ENCODE assay signal across 1 cellular context in genomic region chr7:24894670-24895221, GRCh38.
TF ChIP-seq lines count a peak whose summit lies in the region.

No MANE protein-coding gene starts in this region.

TF ChIP-seq in liver, 16 proteins besides CTCF, POLR2A, EP300 and RAD21 (continued from another document):
- TF ChIP-seq ZBTB33 (IDR thresholded peaks at IDR 0.05) (no peak), RXRA (IDR thresholded peaks at IDR 0.05) (no peak), FOXA1 (IDR thresholded peaks at IDR 0.05) (no peak), TAF1 (conservative IDR thresholded peaks at IDR 0.05) (no peak), EGR1 (IDR thresholded peaks at IDR 0.05; ENCODE audit: low read depth in 2 of 2) (no peak), HNF4G (IDR thresholded peaks at IDR 0.05) (no peak), ATF3 (IDR thresholded peaks at IDR 0.05) (no peak), YY1 (IDR thresholded peaks at IDR 0.05) (no peak), JUND (IDR thresholded peaks at IDR 0.05) (no peak), NR2F2 (IDR thresholded peaks at IDR 0.05) (no peak), GABPA (IDR thresholded peaks at IDR 0.05 in 1 of 2, conservative IDR thresholded peaks at IDR 0.05 in 1 of 2) (no peak), FOXA2 (IDR thresholded peaks at IDR 0.05) (no peak)
- TF ChIP-seq, protein P1, sequence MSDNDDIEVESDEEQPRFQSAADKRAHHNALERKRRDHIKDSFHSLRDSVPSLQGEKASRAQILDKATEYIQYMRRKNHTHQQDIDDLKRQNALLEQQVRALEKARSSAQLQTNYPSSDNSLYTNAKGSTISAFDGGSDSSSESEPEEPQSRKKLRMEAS (IDR thresholded peaks at IDR 0.05): no peak
